In the genomic region with DNA sequence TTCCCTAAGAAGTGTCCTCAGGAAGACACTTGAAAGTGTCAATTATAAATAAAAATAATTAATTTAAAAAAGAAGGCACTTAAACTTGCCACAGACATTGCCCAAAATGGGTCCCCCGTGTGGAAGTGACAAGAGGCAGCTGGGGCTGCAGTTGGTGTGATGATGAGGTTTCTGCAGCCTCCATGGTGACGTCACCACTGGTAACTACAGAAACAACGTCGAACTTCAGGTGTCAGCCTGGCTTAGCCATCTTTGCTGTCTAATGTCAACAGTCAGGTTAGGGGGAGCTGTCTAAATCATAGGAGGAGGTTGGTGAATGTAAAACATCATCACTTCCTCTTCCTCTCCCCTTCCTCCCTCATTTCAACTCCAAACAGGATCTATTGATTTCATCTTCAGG, we compare ENCODE assay signal across 18 cellular contexts.
DNase-seq lines count a peak whose midpoint lies in the region; FAIRE-seq and TF ChIP-seq lines count a peak whose summit lies in the region.
"Had no signal": no experiment of that assay in that cellular context is flagged by ENCODE, and none has a peak within 500 bp of the region (broad histone marks: within the 10 kb centered on the region; RNA-seq: fewer than 3 reads in every experiment).

No MANE protein-coding gene starts in this region.

- H3K27me3 ChIP-seq in breast epithelium (no peaks in the 10 kb centered on the region), H1 (replicated peaks in 1 of 4; ENCODE audit: control insufficient read depth in 3 of 4, extremely low read depth in 1 of 4, insufficient read depth in 3 of 4, low read length in 3 of 4) (peaks cover 0 to 2% (median 0%) of the 10 kb centered on the region in 4 experiments; a peak in 2 of 7 replicates), smooth muscle cell (ENCODE audit: low read depth) (no peaks in the 10 kb centered on the region)
- H3K27me3 ChIP-seq: BLaER1 treated with 17β-estradiol and CSF1 and Interleukin-3, amounts not matched to agents 10 nM and 100 nM had no signal

- H4K8ac ChIP-seq in H1 (ENCODE audit: extremely low read depth, insufficient read depth, low read length): no peak overlapping the region

- H3K4me2 ChIP-seq in H1 (ENCODE audit: insufficient read depth in 1 of 2, low read depth in 2 of 2, low read length in 2 of 2): no peak overlapping the region
- no peak overlapping the region for H3K4me2 ChIP-seq in smooth muscle cell
- H3K4me2 ChIP-seq: GM23338 had no signal

- peak overlapping the region; percentile 94 for H3K27ac Mint-ChIP-seq in MCF 10A (ENCODE audit: low read depth, unreplicated experiment)
- H3K27ac Mint-ChIP-seq: CD8-positive, alpha-beta memory T cell; GM23338 had no signal

- BruUV-seq in MCF 10A (replicated peaks; lab: Mats Ljungman, UMichigan): no TSS peak

- H3K4me3 ChIP-seq in breast epithelium (no peak overlapping the region), H1 (ENCODE audit: extremely low read depth in 1 of 4, insufficient read depth in 2 of 4, low read depth in 3 of 4, low read length in 4 of 4) (no peak overlapping the region), smooth muscle cell (no peak overlapping the region)
- H3K4me3 ChIP-seq: BLaER1 treated with 17β-estradiol and CSF1 and Interleukin-3, amounts not matched to agents 10 nM and 100 nM; GM23338 had no signal

- H3K18ac ChIP-seq in H1 (ENCODE audit: extremely low read depth, low read length): no peak overlapping the region

- no peak overlapping the region for H2BK20ac ChIP-seq in H1 (ENCODE audit: low read length)

- no peak overlapping the region for H3K4ac ChIP-seq in H1 (replicated peaks; ENCODE audit: insufficient read length, low read depth, low read length)

- H3K56ac ChIP-seq in H1 (replicated peaks; ENCODE audit: insufficient read length, low read depth, low read length): no peak overlapping the region

- no peak overlapping the region for H4K5ac ChIP-seq in H1 (ENCODE audit: insufficient read length, low read depth, low read length)

- no peak for FAIRE-seq in RCC 7860 (lab: Jason Lieb, UNC)
- no peak for FAIRE-seq in H1 (lab: Jason Lieb, UNC)
- FAIRE-seq: A204.1, D721Med had no signal

- no peak overlapping the region for H4K91ac ChIP-seq in H1 (replicated peaks; ENCODE audit: insufficient read length, low read length)

- TF ChIP-seq RAD21 in H1 (IDR thresholded peaks at IDR 0.05 in 1 of 2, conservative IDR thresholded peaks at IDR 0.05 in 1 of 2; ENCODE audit: low read depth in 2 of 2, low read length in 2 of 2): no peak

- peaks cover 4% of the 10 kb centered on the region for H3K36me3 Mint-ChIP-seq in MCF 10A (ENCODE audit: insufficient read depth, unreplicated experiment)
- H3K36me3 Mint-ChIP-seq: CD8-positive, alpha-beta memory T cell had no signal

- TF ChIP-seq POLR2A in breast epithelium (IDR thresholded peaks at IDR 0.05) (no peak), H1 (IDR thresholded peaks at IDR 0.05; ENCODE audit: control extremely low read depth in 1 of 2, low read depth in 2 of 2, low read length in 2 of 2) (no peak)

- TF ChIP-seq CTCF in MCF 10A (IDR thresholded peaks at IDR 0.05; ENCODE audit: unreplicated experiment) (no peak), breast epithelium (IDR thresholded peaks at IDR 0.05) (no peak), H1 (IDR thresholded peaks at IDR 0.05; ENCODE audit: control extremely low read depth in 1 of 3, insufficient read depth in 1 of 3, low read depth in 1 of 3, low read length in 3 of 3) (no peak), smooth muscle cell (IDR thresholded peaks at IDR 0.05; ENCODE audit: borderline replicate concordance, insufficient read depth, poor library complexity, severe bottlenecking) (no peak)

- H3K9me3 ChIP-seq in breast epithelium (no peaks in the 10 kb centered on the region), H1 (ENCODE audit: insufficient read depth in 2 of 2, low read depth in 1 of 2, low read length in 1 of 2) (no peaks in the 10 kb centered on the region), smooth muscle cell (replicated peaks; ENCODE audit: low read depth) (no peaks in the 10 kb centered on the region)
- H3K9me3 ChIP-seq: BLaER1 treated with 17β-estradiol and CSF1 and Interleukin-3, amounts not matched to agents 10 nM and 100 nM had no signal

- 88% methylated on average over 4 of the region's 4 CpGs; no CpG with 5 or more reads in 1 of the 2 experiments for WGBS in H1 (ENCODE audit: extremely low coverage in 1 of 2, insufficient coverage in 1 of 2, insufficient read length in 1 of 2, insufficient replicate concordance in 2 of 2, low coverage in 1 of 2, low lambda C conversion rate in 2 of 2, missing lambda C conversion rate in 1 of 2), 2 experiments
- WGBS in smooth muscle cell (ENCODE audit: low lambda C conversion rate): 82% methylated on average over 4 of the region's 4 CpGs

- no peak overlapping the region for H3K23ac ChIP-seq in H1 (ENCODE audit: insufficient read length)

- H3K4me1 ChIP-seq in breast epithelium (peaks cover 0 to 10% of the 10 kb centered on the region in 2 donors), H1 (replicated peaks in 1 of 4; ENCODE audit: control insufficient read depth in 3 of 4, insufficient read depth in 4 of 4, low read length in 3 of 4) (peaks cover 8 to 18% (median 13%) of the 10 kb centered on the region in 4 experiments), smooth muscle cell (ENCODE audit: low read depth) (peaks cover 22% of the 10 kb centered on the region)

- DNase-seq in MCF 10A (ENCODE audit: unreplicated experiment): no peak
- DNase-seq in breast epithelium (ENCODE audit: low spot score in 2 of 2): no peak
- peak; percentile 22 for DNase-seq in RCC 7860 (ENCODE audit: low spot score)
- no peak for DNase-seq in H1 (ENCODE audit: low read depth in 1 of 2, low spot score in 2 of 2)
- no peak for DNase-seq in smooth muscle cell (lab: John Stamatoyannopoulos, UW; ENCODE audit: unreplicated experiment)
- no peak for DNase-seq in AG08395 (ENCODE audit: low spot score)
- DNase-seq in GF-D8 (lab: John Stamatoyannopoulos, UW): no peak
- no peak for DNase-seq in CD1c-positive myeloid dendritic cell (ENCODE audit: extremely low spot score)
- DNase-seq: CD8-positive, alpha-beta memory T cell; DND-41; KG1; MV-4-11; NCI-H1417; NCI-H187 had no signal

- POLR2A ChIA-PET in MCF 10A (lab: Yijun Ruan, JAX): interaction anchor here (0.6 to 6.0 kb wide), 8 partner anchors 9 to 800 kb away, joined by 3 to 63 read pairs (median 6); no protein-coding TSS in a partner anchor
- POLR2A ChIA-PET in H1 (lab: Charles Lee; ENCODE audit: partially characterized antibody): interaction anchor here (1.5 to 2.6 kb wide), 2 partner anchors 10 to 15 kb away, joined by 3 to 8 read pairs; no protein-coding TSS in a partner anchor

- no peak overlapping the region for H3K9ac ChIP-seq in H1 (replicated peaks in 1 of 4; ENCODE audit: extremely low read depth in 1 of 4, low read depth in 3 of 4, low read length in 3 of 4)
- no peak overlapping the region for H3K9ac ChIP-seq in smooth muscle cell (ENCODE audit: low read depth)
- H3K9ac ChIP-seq: BLaER1 treated with 17β-estradiol and CSF1 and Interleukin-3, amounts not matched to agents 10 nM and 100 nM had no signal

- H2BK120ac ChIP-seq in H1 (replicated peaks; ENCODE audit: low read depth, low read length): no peak overlapping the region

- peaks cover 2% of the 10 kb centered on the region for H3K9me3 Mint-ChIP-seq in MCF 10A (ENCODE audit: unreplicated experiment)

- H3K36me3 ChIP-seq in breast epithelium (no peaks in the 10 kb centered on the region), H1 (ENCODE audit: control insufficient read depth in 2 of 4, insufficient read depth in 4 of 4, low read length in 3 of 4) (no peaks in the 10 kb centered on the region), smooth muscle cell (ENCODE audit: low read depth) (no peaks in the 10 kb centered on the region)
- H3K36me3 ChIP-seq: BLaER1 treated with 17β-estradiol and CSF1 and Interleukin-3, amounts not matched to agents 10 nM and 100 nM had no signal

- H2BK15ac ChIP-seq in H1 (ENCODE audit: low read length): peak overlapping the region; percentile 63; the same call in 1 of the 2 replicates

- H2AFZ ChIP-seq in H1 (ENCODE audit: low read length) (no peak overlapping the region), smooth muscle cell (ENCODE audit: low read depth) (no peak overlapping the region)
- H2AFZ ChIP-seq: GM23338 had no signal

- intact Hi-C loops in MCF 10A (cut with micrococcal nuclease): no loop called here
- intact Hi-C loops in breast epithelium (cut with DNase I; ENCODE audit: low total_unique reads): no loop called here

- CTCF ChIA-PET in MCF 10A (lab: Yijun Ruan, JAX): interaction anchor here (1.0 to 4.0 kb wide), 3 partner anchors 15 to 67 kb away, joined by 7 to 16 read pairs (median 8); no protein-coding TSS in a partner anchor
- CTCF ChIA-PET in H1 (lab: Charles Lee; ENCODE audit: partially characterized antibody): interaction anchor here (0.8 to 1.9 kb wide), 4 partner anchors 9 to 209 kb away, joined by 3 to 5 read pairs (median 4); no protein-coding TSS in a partner anchor

- no peaks in the 10 kb centered on the region for H3K79me1 ChIP-seq in H1 (ENCODE audit: low read depth, low read length)

- TF ChIP-seq EP300 in H1 (IDR thresholded peaks at IDR 0.05; ENCODE audit: borderline replicate concordance in 1 of 2, low read depth in 2 of 2, low read length in 2 of 2): no peak

- no peak overlapping the region for H3K14ac ChIP-seq in H1 (ENCODE audit: insufficient read length)

- no peak overlapping the region for H3K27ac ChIP-seq in breast epithelium
- H3K27ac ChIP-seq in H1 (ENCODE audit: low read depth, low read length): no peak overlapping the region
- peak overlapping the region; percentile 90 for H3K27ac ChIP-seq in smooth muscle cell (ENCODE audit: low read depth)
- H3K27ac ChIP-seq: BLaER1 treated with 17β-estradiol and CSF1 and Interleukin-3, amounts not matched to agents 10 nM and 100 nM had no signal

- H4K20me1 ChIP-seq in H1 (replicated peaks in 1 of 2; ENCODE audit: control insufficient read depth in 1 of 2, insufficient read depth in 2 of 2, low read length in 2 of 2) (peaks cover 0 to 7% of the 10 kb centered on the region in 2 experiments), smooth muscle cell (ENCODE audit: low read depth) (no peaks in the 10 kb centered on the region)
- H4K20me1 ChIP-seq: BLaER1 treated with 17β-estradiol and CSF1 and Interleukin-3, amounts not matched to agents 10 nM and 100 nM had no signal

- peaks cover 44% of the 10 kb centered on the region for H3K4me1 Mint-ChIP-seq in MCF 10A (ENCODE audit: insufficient read depth, unreplicated experiment)
- H3K4me1 Mint-ChIP-seq: CD8-positive, alpha-beta memory T cell had no signal

- no peak overlapping the region; the same call in 1 of the 2 replicates for H2BK12ac ChIP-seq in H1 (ENCODE audit: low read depth, low read length)

- no peak overlapping the region for H2BK5ac ChIP-seq in H1 (ENCODE audit: low read depth, low read length)

- H3K27me3 Mint-ChIP-seq in MCF 10A (ENCODE audit: insufficient read depth, unreplicated experiment): no peaks in the 10 kb centered on the region
- H3K27me3 Mint-ChIP-seq: CD8-positive, alpha-beta memory T cell had no signal

- no peak overlapping the region for H2AK5ac ChIP-seq in H1 (ENCODE audit: low read depth, low read length)

- no peaks in the 10 kb centered on the region for H3F3A ChIP-seq in smooth muscle cell (ENCODE audit: low read depth)

- H3K23me2 ChIP-seq in H1 (ENCODE audit: low read depth, low read length): peaks cover 12% of the 10 kb centered on the region; the same call in 1 of the 2 replicates

- H3K4me3 Mint-ChIP-seq in MCF 10A (ENCODE audit: unreplicated experiment): no peak overlapping the region
- H3K4me3 Mint-ChIP-seq: CD8-positive, alpha-beta memory T cell; GM23338 had no signal

- H3K79me2 ChIP-seq in H1 (ENCODE audit: control insufficient read depth in 1 of 2, insufficient read depth in 2 of 2, low read length in 2 of 2): no peaks in the 10 kb centered on the region
- H3K79me2 ChIP-seq in smooth muscle cell (ENCODE audit: low read depth): no peaks in the 10 kb centered on the region
